8 cellular contexts compared by ENCODE assay signal in the genomic region with DNA sequence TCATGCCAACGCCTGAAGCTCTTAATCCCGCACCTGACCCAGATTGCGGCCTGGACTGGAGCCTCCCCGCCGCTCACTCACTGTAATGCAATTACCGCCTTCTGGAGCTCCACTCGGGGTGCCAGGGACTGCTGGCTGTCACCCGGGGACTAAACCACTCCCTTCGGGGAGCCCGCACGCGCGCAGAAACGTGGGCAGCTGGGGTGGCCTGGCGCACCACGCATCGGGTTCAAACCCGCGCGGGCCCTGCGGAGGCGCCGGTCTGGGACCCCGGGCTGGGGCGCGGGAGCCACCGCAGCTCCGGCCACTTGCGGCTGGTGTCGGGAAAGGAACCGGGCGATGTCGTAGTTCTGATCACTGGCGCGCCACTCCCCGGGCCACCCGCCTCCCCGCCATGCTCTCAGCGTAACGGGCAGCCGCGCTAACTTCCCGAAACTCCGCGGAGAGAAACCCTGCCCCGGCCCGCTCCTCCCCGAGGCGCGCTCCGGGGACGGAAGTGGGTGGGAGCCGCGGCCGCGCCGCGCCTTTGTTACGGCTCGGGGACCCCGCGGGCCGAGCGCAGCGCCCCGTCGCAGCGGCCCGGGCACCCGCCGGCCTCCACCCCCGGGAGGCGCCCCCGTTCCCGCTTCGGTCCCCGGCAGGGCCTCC.
DNase-seq lines count a peak whose midpoint lies in the region; ATAC-seq and TF ChIP-seq lines count a peak whose summit lies in the region.

No MANE protein-coding gene starts in this region.

- H3K9ac ChIP-seq in liver (ENCODE audit: low read depth in 1 of 2, low read length in 2 of 2) = peak overlapping the region; percentile 35 to 37

- no peaks in the 10 kb centered on the region for H3K9me3 ChIP-seq in liver (ENCODE audit: control insufficient read depth in 4 of 4, low read length in 3 of 4)

- WGBS in liver = under 1% methylated on average over 77 of the region's 77 CpGs

- TF ChIP-seq CTCF in liver (IDR thresholded peaks at IDR 0.05; ENCODE audit: low read depth, low read length, missing input control) = no peak

- peak overlapping the region; percentile 39 for H3K27ac ChIP-seq in cingulate gyrus (ENCODE audit: low read depth, low read length)
- H3K27ac ChIP-seq in liver (ENCODE audit: low read depth in 1 of 2, low read length in 2 of 2) = peak overlapping the region; percentile 86 to 91

- ATAC-seq in GM21423 (IDR thresholded peaks at IDR 0.05; ENCODE audit: unreplicated experiment) = peak; percentile 46

- H3K36me3 ChIP-seq in liver (ENCODE audit: control insufficient read depth in 4 of 4, insufficient read depth in 3 of 4, low read depth in 1 of 4, low read length in 3 of 4) = no peaks in the 10 kb centered on the region

- peaks cover 0 to 28% (median 9%) of the 10 kb centered on the region in 4 donors for H3K4me1 ChIP-seq in liver (ENCODE audit: control insufficient read depth in 4 of 4, insufficient read depth in 4 of 4, low read length in 3 of 4)

- DNase-seq in DMS53 (lab: John Stamatoyannopoulos, UW) (peak; percentile 79), HuH-7 (ENCODE audit: low spot score) (peak; percentile 62), A172 (ENCODE audit: low spot score) (no peak)
- peak; percentile 60 for DNase-seq in activated CD4-positive, CD25-positive, alpha-beta regulatory T cell treated with anti-CD3 and anti-CD28 coated beads, Interleukin-2, amount 50 U/mL, for 72 hours
- DNase-seq in stimulated activated CD4-positive, alpha-beta T cell treated with anti-CD3 and anti-CD28 coated beads, Interleukin-4, amount 100 ng/mL, for 48 hours (ENCODE audit: low read depth in 2 of 2) = peak; percentile 36 to 50

- H3K4me3 ChIP-seq in liver (ENCODE audit: low read depth in 1 of 3, low read length in 3 of 3) = peak overlapping the region; percentile 3 to 95 (median 69)

- H3K27me3 ChIP-seq in liver (ENCODE audit: control insufficient read depth in 4 of 4, insufficient read depth in 4 of 4, low read length in 3 of 4) = no peaks in the 10 kb centered on the region

- TF ChIP-seq RAD21 in liver (IDR thresholded peaks at IDR 0.05) = no peak

TF ChIP-seq in liver, 16 proteins besides CTCF, POLR2A, EP300 and RAD21:
- TF ChIP-seq NR2F2 (IDR thresholded peaks at IDR 0.05) (no peak), HNF4G (IDR thresholded peaks at IDR 0.05) (no peak), RXRA (IDR thresholded peaks at IDR 0.05) (no peak)
